In the genomic region with DNA sequence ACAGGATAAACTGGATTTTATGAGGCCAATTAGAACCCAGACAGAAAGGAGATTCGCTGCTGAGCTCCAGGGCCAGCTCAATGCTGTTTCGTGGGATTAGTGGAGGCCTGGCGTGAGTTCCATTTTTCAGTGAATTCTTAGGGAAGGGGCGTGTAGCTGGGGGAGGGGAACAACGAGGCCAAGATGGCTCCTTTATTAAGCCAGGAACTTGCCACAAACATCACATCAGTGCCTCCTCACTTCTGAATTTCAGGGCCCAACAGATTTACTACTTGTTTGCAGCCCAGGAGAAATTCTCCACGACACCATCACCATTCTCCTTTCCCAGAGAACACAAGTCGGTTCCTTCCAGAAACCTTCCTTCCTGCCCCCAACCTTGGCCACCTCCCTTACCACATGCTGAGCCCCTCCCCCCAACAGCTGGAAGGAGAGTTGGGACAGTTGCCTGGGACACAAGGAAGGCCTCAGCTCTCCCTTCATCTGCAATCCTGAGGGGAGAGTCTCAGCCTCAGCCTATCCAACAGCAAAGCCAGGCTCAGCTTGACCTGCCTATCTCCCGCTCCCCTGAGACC, we compare ENCODE assay signal across 14 cellular contexts.
DNase-seq lines count a peak whose midpoint lies in the region; TF ChIP-seq lines count a peak whose summit lies in the region.
"Had no signal": no experiment of that assay in that cellular context is flagged by ENCODE, and none has a peak within 500 bp of the region (broad histone marks: within the 10 kb centered on the region; RNA-seq: fewer than 3 reads in every experiment).

No MANE protein-coding gene starts in this region.

- H3K9me3 Mint-ChIP-seq in activated naive CD4-positive, alpha-beta T cell treated with anti-CD3 and anti-CD28 coated beads, Interleukin-2, amount 10 ng/mL, durations not matched to agents 7 days and 5 days = no peaks in the 10 kb centered on the region
- H3K9me3 Mint-ChIP-seq: activated naive CD8-positive, alpha-beta T cell treated with anti-CD3 and anti-CD28 coated beads, Interleukin-2, amount 50 U/mL, for 24 hours; CD4-positive, alpha-beta memory T cell had no signal

- H3K27ac Mint-ChIP-seq in activated naive CD4-positive, alpha-beta T cell treated with anti-CD3 and anti-CD28 coated beads, Interleukin-2, amount 10 ng/mL, durations not matched to agents 7 days and 5 days = no peak overlapping the region
- H3K27ac Mint-ChIP-seq: activated naive CD8-positive, alpha-beta T cell treated with anti-CD3 and anti-CD28 coated beads, Interleukin-2, amount 50 U/mL, for 24 hours had no signal

- POLR2A ChIA-PET in HEK293 (lab: Yijun Ruan, JAX) = interaction anchor here (0.9 kb wide), 1 partner anchor 17 kb away, joined by 4 read pairs; no protein-coding TSS in a partner anchor

- H3K36me3 Mint-ChIP-seq in activated naive CD4-positive, alpha-beta T cell treated with anti-CD3 and anti-CD28 coated beads, Interleukin-2, amount 10 ng/mL, durations not matched to agents 7 days and 5 days = no peaks in the 10 kb centered on the region
- H3K36me3 Mint-ChIP-seq: CD4-positive, alpha-beta memory T cell had no signal

- H3K4me3 ChIP-seq in HEK293 (ENCODE audit: low read depth, low read length) = no peak overlapping the region
- no peak overlapping the region for H3K4me3 ChIP-seq in retinal pigment epithelial cell (ENCODE audit: low read length)

- TF ChIP-seq CTCF in HEK293 (tag by site-specific recombination; IDR thresholded peaks at IDR 0.05) (no peak), retinal pigment epithelial cell (conservative IDR thresholded peaks at IDR 0.05; ENCODE audit: low read depth, low read length) (no peak)

- H3K4me3 Mint-ChIP-seq in activated naive CD4-positive, alpha-beta T cell treated with anti-CD3 and anti-CD28 coated beads, Interleukin-2, amount 10 ng/mL, durations not matched to agents 7 days and 5 days = no peak overlapping the region
- H3K4me3 Mint-ChIP-seq: activated naive CD8-positive, alpha-beta T cell treated with anti-CD3 and anti-CD28 coated beads, Interleukin-2, amount 50 U/mL, for 24 hours; CD4-positive, alpha-beta memory T cell had no signal

- H3K4me1 ChIP-seq in HEK293 (ENCODE audit: control insufficient read depth, insufficient read depth, low read length) = peaks cover 29% of the 10 kb centered on the region

- DNase-seq in cerebellar cortex (ENCODE audit: low spot score) (peak; percentile 37), iPS DF 19.7 (ENCODE audit: low read depth, low spot score) (peak; percentile 78), retinal pigment epithelial cell (ENCODE audit: low read depth) (peak; percentile 46), DMS79 (lab: John Stamatoyannopoulos, UW) (no peak)
- no peak for DNase-seq in activated effector memory CD4-positive, alpha-beta T cell treated with anti-CD3 and anti-CD28 coated beads, Interleukin-2, amount 50 U/mL, for 16 hours
- no peak for DNase-seq in activated naive CD4-positive, alpha-beta T cell treated with anti-CD3 and anti-CD28 coated beads, Interleukin-2, amount 10 ng/mL, durations not matched to agents 7 days and 5 days
- no peak for DNase-seq in activated T-cell treated with anti-CD3 and anti-CD28 coated beads, Interleukin-2, amount 50 U/mL, for 1 hour
- DNase-seq: activated naive CD8-positive, alpha-beta T cell treated with anti-CD3 and anti-CD28 coated beads, Interleukin-2, amount 50 U/mL, for 24 hours; CD4-positive, alpha-beta memory T cell; NCI-H187 treated with DMSO at 0.1 percent for 48 hours; stimulated activated CD4-positive, alpha-beta T cell treated with anti-CD3 and anti-CD28 coated beads, Interleukin-1b, Interleukin-23, amount 100 ng/mL, for 48 hours; stimulated activated naive CD8-positive, alpha-beta T cell treated with anti-CD3 and anti-CD28 coated beads, Interleukin-15, Interleukin-2, amounts not matched to agents 100 U/mL and 50 U/mL, for 24 hours; T-helper 9 cell had no signal

- H3K9me3 ChIP-seq in HEK293 (ENCODE audit: control insufficient read depth, insufficient read depth, low read depth, low read length) = no peaks in the 10 kb centered on the region

- peak overlapping the region; percentile 45; the same call in 1 of the 2 replicates for H3K27ac ChIP-seq in HEK293 (ENCODE audit: extremely low read depth, low read depth, low read length)

- H3K36me3 ChIP-seq in HEK293 (ENCODE audit: control insufficient read depth in 2 of 2, insufficient read depth in 1 of 2, low read length in 2 of 2) = no peaks in the 10 kb centered on the region

- peaks cover 70% of the 10 kb centered on the region for H3K27me3 Mint-ChIP-seq in activated naive CD4-positive, alpha-beta T cell treated with anti-CD3 and anti-CD28 coated beads, Interleukin-2, amount 10 ng/mL, durations not matched to agents 7 days and 5 days

- peaks cover 3% of the 10 kb centered on the region for H3K4me1 Mint-ChIP-seq in activated naive CD4-positive, alpha-beta T cell treated with anti-CD3 and anti-CD28 coated beads, Interleukin-2, amount 10 ng/mL, durations not matched to agents 7 days and 5 days

- CTCF ChIA-PET in HEK293 (lab: Yijun Ruan, JAX) = interaction anchor here (0.6 to 2.6 kb wide), 4 partner anchors 13 to 1189 kb away, joined by 3 to 11 read pairs (median 4); no protein-coding TSS in a partner anchor
- CTCF ChIA-PET in activated naive CD4-positive, alpha-beta T cell treated with anti-CD3 and anti-CD28 coated beads, Interleukin-2, amount 10 ng/mL, durations not matched to agents 7 days and 5 days (lab: Charles Lee) = no interaction called here

TF ChIP-seq in HEK293, 187 proteins besides CTCF, POLR2A, EP300 and RAD21 (continues in another document):
- TF ChIP-seq KLF10 (tag by site-specific recombination; IDR thresholded peaks at IDR 0.05) (peak; percentile 76), ZNF629 (tag by site-specific recombination; IDR thresholded peaks at IDR 0.05) (peak; percentile 45; the same call in 1 of the 2 replicates), ZBTB48 (tag by site-specific recombination; IDR thresholded peaks at IDR 0.05) (peak; percentile 88; the same call in 1 of the 2 replicates), KLF1 (tag by site-specific recombination; IDR thresholded peaks at IDR 0.05) (peak; percentile 42; the same call in 1 of the 2 replicates), ZNF423 (tag by site-specific recombination; IDR thresholded peaks at IDR 0.05) (0 out of 2 replicates have a peak, but pooled peaks have one; percentile 46), WT1 (tag by site-specific recombination; IDR thresholded peaks at IDR 0.05) (peak; percentile 88), HOXD13 (CRISPR knock-in tag; IDR thresholded peaks at IDR 0.05; ENCODE audit: borderline replicate concordance) (no peak), PRDM6 (tag by site-specific recombination; IDR thresholded peaks at IDR 0.05) (peak; percentile 89), ZBTB17 (tag by site-specific recombination; IDR thresholded peaks at IDR 0.05) (peak; percentile 87), KLF16 (tag by site-specific recombination; IDR thresholded peaks at IDR 0.05) (peak; percentile 69), KLF7 (tag by site-specific recombination; IDR thresholded peaks at IDR 0.05; ENCODE audit: borderline replicate concordance) (peak; percentile 75; the same call in 1 of the 2 replicates), ZNF341 (tag by site-specific recombination; IDR thresholded peaks at IDR 0.05; ENCODE audit: low read depth) (peak; percentile 79)
- TF ChIP-seq, protein P1, sequence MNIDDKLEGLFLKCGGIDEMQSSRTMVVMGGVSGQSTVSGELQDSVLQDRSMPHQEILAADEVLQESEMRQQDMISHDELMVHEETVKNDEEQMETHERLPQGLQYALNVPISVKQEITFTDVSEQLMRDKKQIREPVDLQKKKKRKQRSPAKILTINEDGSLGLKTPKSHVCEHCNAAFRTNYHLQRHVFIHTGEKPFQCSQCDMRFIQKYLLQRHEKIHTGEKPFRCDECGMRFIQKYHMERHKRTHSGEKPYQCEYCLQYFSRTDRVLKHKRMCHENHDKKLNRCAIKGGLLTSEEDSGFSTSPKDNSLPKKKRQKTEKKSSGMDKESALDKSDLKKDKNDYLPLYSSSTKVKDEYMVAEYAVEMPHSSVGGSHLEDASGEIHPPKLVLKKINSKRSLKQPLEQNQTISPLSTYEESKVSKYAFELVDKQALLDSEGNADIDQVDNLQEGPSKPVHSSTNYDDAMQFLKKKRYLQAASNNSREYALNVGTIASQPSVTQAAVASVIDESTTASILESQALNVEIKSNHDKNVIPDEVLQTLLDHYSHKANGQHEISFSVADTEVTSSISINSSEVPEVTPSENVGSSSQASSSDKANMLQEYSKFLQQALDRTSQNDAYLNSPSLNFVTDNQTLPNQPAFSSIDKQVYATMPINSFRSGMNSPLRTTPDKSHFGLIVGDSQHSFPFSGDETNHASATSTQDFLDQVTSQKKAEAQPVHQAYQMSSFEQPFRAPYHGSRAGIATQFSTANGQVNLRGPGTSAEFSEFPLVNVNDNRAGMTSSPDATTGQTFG (tag by site-specific recombination; IDR thresholded peaks at IDR 0.05; ENCODE audit: borderline replicate concordance) = no peak
- TF ChIP-seq, protein P2, sequence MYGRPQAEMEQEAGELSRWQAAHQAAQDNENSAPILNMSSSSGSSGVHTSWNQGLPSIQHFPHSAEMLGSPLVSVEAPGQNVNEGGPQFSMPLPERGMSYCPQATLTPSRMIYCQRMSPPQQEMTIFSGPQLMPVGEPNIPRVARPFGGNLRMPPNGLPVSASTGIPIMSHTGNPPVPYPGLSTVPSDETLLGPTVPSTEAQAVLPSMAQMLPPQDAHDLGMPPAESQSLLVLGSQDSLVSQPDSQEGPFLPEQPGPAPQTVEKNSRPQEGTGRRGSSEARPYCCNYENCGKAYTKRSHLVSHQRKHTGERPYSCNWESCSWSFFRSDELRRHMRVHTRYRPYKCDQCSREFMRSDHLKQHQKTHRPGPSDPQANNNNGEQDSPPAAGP (tag by site-specific recombination; IDR thresholded peaks at IDR 0.05) = peak; percentile 82

Comparison
In these comparisons a context has a peak if more than half of its experiments do, and no peak if none do; other contexts are left out.
1. DNase-seq: peak in cerebellar cortex (single experiment), iPS DF 19.7 (single experiment) and retinal pigment epithelial cell (single experiment); none in activated effector memory CD4-positive, alpha-beta T cell treated with anti-CD3 and anti-CD28 coated beads, Interleukin-2, amount 50 U/mL, for 16 hours (single experiment), activated naive CD4-positive, alpha-beta T cell treated with anti-CD3 and anti-CD28 coated beads, Interleukin-2, amount 10 ng/mL, durations not matched to agents 7 days and 5 days (single experiment), DMS79 (single experiment) and activated T-cell treated with anti-CD3 and anti-CD28 coated beads, Interleukin-2, amount 50 U/mL, for 1 hour (single experiment).